In genomic region chr12:121806556-121807308, GRCh38 we compare ENCODE assay signal across 8 cellular contexts. TPM values are rescaled to one million over a fixed set of nuclear protein-coding genes. Genes with fewer than 3 reads are reported as not detected.
DNase-seq lines count a peak whose midpoint lies in the region; ATAC-seq, FAIRE-seq and TF ChIP-seq lines count a peak whose summit lies in the region.

No MANE protein-coding gene starts in this region.

- H3K36me3 Mint-ChIP-seq in astrocyte (ENCODE audit: low read depth, unreplicated experiment), result peaks cover 14% of the 10 kb centered on the region

- TF ChIP-seq EP300 in A549 (IDR thresholded peaks at IDR 0.05), result no peak

- peaks cover 9 to 50% of the 10 kb centered on the region in 2 experiments; a peak in 2 of 3 replicates for H3K36me3 ChIP-seq in HEK293 (ENCODE audit: control insufficient read depth in 2 of 2, insufficient read depth in 1 of 2, low read length in 2 of 2)
- peaks cover 22% of the 10 kb centered on the region for H3K36me3 ChIP-seq in astrocyte (ENCODE audit: insufficient read depth, low read length)
- H3K36me3 ChIP-seq in left lung, result peaks cover 0 to 41% of the 10 kb centered on the region in 2 donors
- H3K36me3 ChIP-seq in thymus (ENCODE audit: control insufficient read depth, insufficient read depth), result peaks cover 47% of the 10 kb centered on the region

- TF ChIP-seq CTCF in A549 (IDR thresholded peaks at IDR 0.05) (no peak), HEK293 (tag by site-specific recombination; IDR thresholded peaks at IDR 0.05) (no peak), astrocyte (IDR thresholded peaks at IDR 0.05; ENCODE audit: insufficient read depth, low read depth, low read length) (no peak), left lung (IDR thresholded peaks at IDR 0.05) (no peak)

- CTCF ChIA-PET in A549 (lab: Yijun Ruan, JAX), result interaction anchor here (0.6 to 72.2 kb wide), 4 partner anchors 4 to 214 kb away, joined by 3 to 2657 read pairs (median 1330); partner anchors contain the start of genes RHOF and SETD1B
- CTCF ChIA-PET in HEK293 (lab: Yijun Ruan, JAX), result interaction anchor here (0.6 to 15.1 kb wide), 5 partner anchors 12 to 1204 kb away, joined by 4 to 393 read pairs (median 4); partner anchors contain the start of gene RHOF

- no peak overlapping the region for H3K27ac Mint-ChIP-seq in astrocyte (ENCODE audit: unreplicated experiment)

- no peaks in the 10 kb centered on the region for H3K27me3 Mint-ChIP-seq in astrocyte (ENCODE audit: low read depth, unreplicated experiment)

- H3K9me3 Mint-ChIP-seq in astrocyte (ENCODE audit: unreplicated experiment), result no peaks in the 10 kb centered on the region

- H3K4me1 ChIP-seq in A549 (peaks cover 39% of the 10 kb centered on the region), HEK293 (ENCODE audit: control insufficient read depth, insufficient read depth, low read length) (peaks cover 12% of the 10 kb centered on the region), astrocyte (ENCODE audit: insufficient read depth, low read length) (peaks cover 41% of the 10 kb centered on the region), left lung (peaks cover 23 to 62% of the 10 kb centered on the region in 2 donors), thymus (ENCODE audit: control insufficient read depth, insufficient read depth, low read length) (peaks cover 33% of the 10 kb centered on the region)

- H3K4me3 Mint-ChIP-seq in astrocyte (ENCODE audit: unreplicated experiment), result peak overlapping the region; percentile 95

- no peak for TF ChIP-seq POLR2A in A549 (IDR thresholded peaks at IDR 0.05; ENCODE audit: low read length)

- H3K27ac ChIP-seq in A549 (peak overlapping the region; percentile 100), HEK293 (ENCODE audit: extremely low read depth, low read depth, low read length) (peak overlapping the region; percentile 25; the same call in 1 of the 2 replicates), astrocyte (ENCODE audit: low read depth, low read length) (peak overlapping the region; percentile 22), left lung (peak overlapping the region in 1 of 2 donors; percentile 100), thymus (ENCODE audit: low read depth) (peak overlapping the region; percentile 58)

- H3K9me3 ChIP-seq in A549 (no peaks in the 10 kb centered on the region), HEK293 (ENCODE audit: control insufficient read depth, insufficient read depth, low read depth, low read length) (no peaks in the 10 kb centered on the region), astrocyte (ENCODE audit: insufficient read depth, low read depth, low read length) (no peaks in the 10 kb centered on the region), left lung (no peaks in the 10 kb centered on the region), thymus (ENCODE audit: control insufficient read depth) (no peaks in the 10 kb centered on the region)

- H4K20me1 ChIP-seq in astrocyte (ENCODE audit: insufficient read depth, low read length), result peaks cover 63% of the 10 kb centered on the region

- TF ChIP-seq RAD21 in A549 (conservative IDR thresholded peaks at IDR 0.05 in 1 of 2, IDR thresholded peaks at IDR 0.05 in 1 of 2), result no peak

- H3K4me3 ChIP-seq in A549, result peak overlapping the region; percentile 60
- H3K4me3 ChIP-seq in HEK293 (ENCODE audit: low read depth, low read length), result peak overlapping the region; percentile 35
- peak overlapping the region; percentile 69 for H3K4me3 ChIP-seq in astrocyte (ENCODE audit: insufficient read depth, low read depth, low read length)
- peak overlapping the region; percentile 69 to 86 for H3K4me3 ChIP-seq in left lung
- peak overlapping the region; percentile 100 for H3K4me3 ChIP-seq in thymus (ENCODE audit: low read length)

- POLR2A ChIA-PET in A549 (lab: Yijun Ruan, JAX) (interaction anchor here (0.6 to 2.1 kb wide), 3 partner anchors 9 to 46 kb away, joined by 5 to 8 read pairs (median 8); no protein-coding TSS in a partner anchor), HEK293 (lab: Yijun Ruan, JAX) (interaction anchor here (0.6 to 7.5 kb wide), 5 partner anchors 10 to 87 kb away, joined by 3 to 165 read pairs (median 3); partner anchors contain the start of genes PSMD9 and RHOF)

- DNase-seq in A549 (ENCODE audit: low read depth in 1 of 2, low spot score in 1 of 2) (peak in 1 of 2 experiments; percentile 51), astrocyte (ENCODE audit: low read depth) (no peak), left lung (peak in 1 of 2 donors; percentile 73), NCI-H2107 treated with DMSO at 0.1 percent for 48 hours (lab: John Stamatoyannopoulos, UW; ENCODE audit: unreplicated experiment) (no peak)

- no peak overlapping the region for H2AFZ ChIP-seq in astrocyte (ENCODE audit: low read depth, low read length)

- H3K9ac ChIP-seq in astrocyte (ENCODE audit: low read length), result peak overlapping the region; percentile 100

- intact Hi-C loops in left lung (cut with DNase I), result no loop called here

- peak overlapping the region; percentile 78 for H3K4me2 ChIP-seq in A549
- H3K4me2 ChIP-seq in astrocyte (ENCODE audit: low read length), result peak overlapping the region; percentile 91

- H3K79me2 ChIP-seq in astrocyte (ENCODE audit: insufficient read depth, low read length), result peaks cover 83% of the 10 kb centered on the region

- peaks cover 10% of the 10 kb centered on the region for H3K4me1 Mint-ChIP-seq in astrocyte (ENCODE audit: low read depth, unreplicated experiment)

- ATAC-seq in A549, result peak in 1 of 2 experiments; percentile 50; a peak in 3 of 6 replicates
- no peak for ATAC-seq in left lung
- ATAC-seq in GM21390 (IDR thresholded peaks at IDR 0.05; ENCODE audit: unreplicated experiment), result no peak
- ATAC-seq in HG03025 (IDR thresholded peaks at IDR 0.05; ENCODE audit: low FRiP score, unreplicated experiment), result no peak

- 47% methylated on average over 19 of the region's 19 CpGs for WGBS in A549 (ENCODE audit: missing lambda C conversion rate)
- WGBS in thymus, result 66% methylated on average over 19 of the region's 19 CpGs

- FAIRE-seq in A549 (lab: Jason Lieb, UNC), result no peak
- FAIRE-seq in astrocyte (lab: Jason Lieb, UNC), result no peak

- H3K27me3 ChIP-seq in astrocyte (ENCODE audit: insufficient read depth, low read length), result no peaks in the 10 kb centered on the region
- no peaks in the 10 kb centered on the region for H3K27me3 ChIP-seq in left lung
- no peaks in the 10 kb centered on the region for H3K27me3 ChIP-seq in thymus (ENCODE audit: control insufficient read depth, insufficient read depth)

TF ChIP-seq in A549, 52 proteins besides CTCF, POLR2A, EP300 and RAD21 (continues in another document):
- no peak for TF ChIP-seq HEYL (CRISPR knock-in tag; IDR thresholded peaks at IDR 0.05)
- TF ChIP-seq BCL3 (IDR thresholded peaks at IDR 0.05), result no peak
- TF ChIP-seq RFX5 (IDR thresholded peaks at IDR 0.05), result no peak
- no peak for TF ChIP-seq CBX8 (IDR thresholded peaks at IDR 0.05)
- TF ChIP-seq ZSCAN20 (CRISPR knock-in tag; IDR thresholded peaks at IDR 0.05), result no peak
- TF ChIP-seq NR3C1 (IDR thresholded peaks at IDR 0.05), result no peak

TF ChIP-seq in HEK293, 187 proteins besides CTCF, POLR2A, EP300 and RAD21 (continues in another document):
- TF ChIP-seq ZNF174 (tag by site-specific recombination; IDR thresholded peaks at IDR 0.05), result no peak

RNA-seq across cellular contexts. Expression of gene SETD1B, which starts 2.9 kb away (rescaled TPM):
- polyA plus RNA-seq in A549 (2011; rRNA removed), result 1.1 and 2.1 TPM in 2 replicates
- polyA plus RNA-seq in A549 (2012; cell fraction: cytosol; rRNA removed), result 2.2 and 3.1 TPM in 2 replicates
- polyA plus RNA-seq in A549 (2012; cell fraction: nucleus; rRNA removed), result 6.5 and 9.1 TPM in 2 replicates
- polyA plus RNA-seq in A549 (2017; fragmentation: RNase III; extraction: RNeasy Plus Mini Kit Qiagen cat#74134 plus additional on column Dnase treatment), result 7.4 to 8.6 TPM (median 8.0 TPM) in 3 replicates
- 2.6 and 4.2 TPM in 2 replicates for polyA minus RNA-seq in A549 (2011; rRNA and poly(A)+ RNA removed)
- total RNA-seq in astrocyte, result 20.9 and 24.0 TPM in 2 replicates
- 10 to 100 TPM; 18.9 to 23.4 TPM for total RNA-seq in left lung
- polyA plus RNA-seq in thymus, result 11.8 TPM

RNA-seq across cellular contexts. Expression of gene RHOF, which starts 13.2 kb away (rescaled TPM):
- polyA plus RNA-seq in A549 (2011; rRNA removed) (47.1 and 48.0 TPM in 2 replicates), A549 (2017; fragmentation: RNase III; extraction: RNeasy Plus Mini Kit Qiagen cat#74134 plus additional on column Dnase treatment) (48.6 to 52.3 TPM (median 51.8 TPM) in 3 replicates), thymus (12.9 TPM)
- polyA plus RNA-seq in A549 (2012; cell fraction: cytosol; rRNA removed), result 84.7 and 94.6 TPM in 2 replicates
- 108 and 113 TPM in 2 replicates for polyA plus RNA-seq in A549 (2012; cell fraction: nucleus; rRNA removed)
- polyA minus RNA-seq in A549 (2011; rRNA and poly(A)+ RNA removed), result 88.9 and 139 TPM in 2 replicates
- total RNA-seq in astrocyte (28.0 and 31.9 TPM in 2 replicates), left lung (10 to 100 TPM; 37.6 to 48.3 TPM)

RNA-seq across cellular contexts. Expression of gene HPD, which starts 51.9 kb away (rescaled TPM):
- polyA plus RNA-seq in A549 (2011; rRNA removed), result 1.3 and 1.7 TPM in 2 replicates
- polyA plus RNA-seq in A549 (2012; cell fraction: cytosol; rRNA removed), result 1.7 and 2.0 TPM in 2 replicates
- polyA plus RNA-seq in A549 (2012; cell fraction: nucleus; rRNA removed), result 0.98 and 1.4 TPM in 2 replicates
- polyA plus RNA-seq in A549 (2017; fragmentation: RNase III; extraction: RNeasy Plus Mini Kit Qiagen cat#74134 plus additional on column Dnase treatment), result 1.8 to 2.6 TPM (median 2.0 TPM) in 3 replicates
- polyA minus RNA-seq in A549 (2011; rRNA and poly(A)+ RNA removed), result 1.6 and 2.8 TPM in 2 replicates
- not detected in 2 replicates for total RNA-seq in astrocyte
- 1 to 10 TPM in 1 of 2 donors, under 1 TPM in 1; 0.85 to 2.1 TPM for total RNA-seq in left lung
- polyA plus RNA-seq in thymus, result 0.87 TPM

Comparison
In these comparisons a context has a peak if more than half of its experiments do, and no peak if none do; other contexts are left out.
1. H3K4me3 ChIP-seq: peak in every context shown above with its lines; median percentile 100 in thymus; 78 in left lung; 69 in astrocyte; 60 in A549; 35 in HEK293.